Comparison of ENCODE assay signal across 17 cellular contexts in the genomic region with DNA sequence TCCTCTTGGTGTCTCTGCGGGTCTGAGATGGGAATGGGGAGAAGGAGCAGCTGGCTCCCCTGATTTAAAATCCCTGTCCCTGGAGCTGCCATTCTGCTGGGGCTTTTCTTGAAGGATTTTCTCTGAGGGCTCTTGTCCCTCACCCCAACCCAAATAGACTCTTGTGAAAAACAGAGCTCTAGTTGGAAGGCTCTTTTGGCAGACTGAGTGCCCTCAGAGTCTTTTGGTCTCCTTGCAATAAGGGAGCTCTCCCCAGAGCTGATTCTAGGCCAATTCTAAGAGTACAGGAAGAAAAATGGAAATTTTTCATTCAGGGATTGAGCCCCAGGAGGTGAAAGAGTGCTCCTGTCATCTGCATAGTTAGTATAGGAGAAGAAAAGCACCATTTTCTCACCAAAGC.
DNase-seq lines count a peak whose midpoint lies in the region; ATAC-seq, FAIRE-seq and TF ChIP-seq lines count a peak whose summit lies in the region.
"Had no signal": no experiment of that assay in that cellular context is flagged by ENCODE, and none has a peak within 500 bp of the region (broad histone marks: within the 10 kb centered on the region; RNA-seq: fewer than 3 reads in every experiment).

No MANE protein-coding gene starts in this region.

- no peak for TF ChIP-seq POLR2A in stomach (IDR thresholded peaks at IDR 0.05)

- H3K9me3 ChIP-seq in CD4-positive, alpha-beta T cell (ENCODE audit: control insufficient read depth, low read length): no peaks in the 10 kb centered on the region
- H3K9me3 ChIP-seq in stomach: no peaks in the 10 kb centered on the region
- H3K9me3 ChIP-seq: BLaER1 treated with 17β-estradiol and CSF1 and Interleukin-3, amounts not matched to agents 10 nM and 100 nM had no signal

- no peaks in the 10 kb centered on the region for H3K4me1 ChIP-seq in stomach

- intact Hi-C loops in activated CD4-positive, alpha-beta T cell treated with anti-CD3 and anti-CD28 coated beads for 36 hours (cut with DNase I, micrococcal nuclease): no loop called here
- intact Hi-C loops in activated CD4-positive, alpha-beta T cell treated with anti-CD3 and anti-CD28 coated beads, Interleukin-2, amount 10 ng/mL, durations not matched to agents 24 days and 14 days (cut with micrococcal nuclease): no loop called here
- intact Hi-C loops in CD4-positive, alpha-beta T cell (cut with DNase I, micrococcal nuclease): no loop called here
- intact Hi-C loops in stomach (cut with DNase I; ENCODE audit: low total_unique reads): no loop called here

- peaks cover 34% of the 10 kb centered on the region for H3K4me1 Mint-ChIP-seq in activated CD4-positive, alpha-beta T cell treated with anti-CD3 and anti-CD28 coated beads for 36 hours
- peaks cover 23% of the 10 kb centered on the region for H3K4me1 Mint-ChIP-seq in activated CD4-positive, alpha-beta T cell treated with anti-CD3 and anti-CD28 coated beads, Interleukin-2, amount 10 ng/mL, durations not matched to agents 24 days and 14 days
- H3K4me1 Mint-ChIP-seq in CD4-positive, alpha-beta T cell (ENCODE audit: low read depth): peaks cover 46% of the 10 kb centered on the region
- peaks cover 54% of the 10 kb centered on the region for H3K4me1 Mint-ChIP-seq in nephron
- H3K4me1 Mint-ChIP-seq: H9 had no signal

- no peak for TF ChIP-seq CTCF in CD4-positive, alpha-beta T cell (IDR thresholded peaks at IDR 0.05)
- TF ChIP-seq CTCF in fibroblast of the aortic adventitia (IDR thresholded peaks at IDR 0.05; ENCODE audit: insufficient read depth, low read length) (no peak), nephron (IDR thresholded peaks at IDR 0.05; ENCODE audit: unreplicated experiment in 3 of 3) (no peak), stomach (IDR thresholded peaks at IDR 0.05) (no peak)

- H3K9me3 Mint-ChIP-seq in activated CD4-positive, alpha-beta T cell treated with anti-CD3 and anti-CD28 coated beads for 36 hours (ENCODE audit: low read depth): no peaks in the 10 kb centered on the region
- H3K9me3 Mint-ChIP-seq in activated CD4-positive, alpha-beta T cell treated with anti-CD3 and anti-CD28 coated beads, Interleukin-2, amount 10 ng/mL, durations not matched to agents 24 days and 14 days: no peaks in the 10 kb centered on the region
- H3K9me3 Mint-ChIP-seq in CD4-positive, alpha-beta T cell: no peaks in the 10 kb centered on the region
- H3K9me3 Mint-ChIP-seq in nephron: peaks cover 3% of the 10 kb centered on the region
- H3K9me3 Mint-ChIP-seq: H9 had no signal

- H3K4me3 Mint-ChIP-seq in activated CD4-positive, alpha-beta T cell treated with anti-CD3 and anti-CD28 coated beads for 36 hours: no peak overlapping the region
- H3K4me3 Mint-ChIP-seq in activated CD4-positive, alpha-beta T cell treated with anti-CD3 and anti-CD28 coated beads, Interleukin-2, amount 10 ng/mL, durations not matched to agents 24 days and 14 days: no peak overlapping the region
- no peak overlapping the region for H3K4me3 Mint-ChIP-seq in CD4-positive, alpha-beta T cell
- no peak overlapping the region for H3K4me3 Mint-ChIP-seq in nephron
- H3K4me3 Mint-ChIP-seq: H9 had no signal

- 89 to 100% (median 95%) methylated on average over 1 of the region's 1 CpG for WGBS in stomach, 5 donors

- no peaks in the 10 kb centered on the region for H3K27me3 ChIP-seq in CD4-positive, alpha-beta T cell (ENCODE audit: control insufficient read depth, insufficient read depth, low read length)
- peaks cover 0 to 13% (median 0%) of the 10 kb centered on the region in 3 donors for H3K27me3 ChIP-seq in stomach
- H3K27me3 ChIP-seq: BLaER1 treated with 17β-estradiol and CSF1 and Interleukin-3, amounts not matched to agents 10 nM and 100 nM had no signal

- H3K27ac Mint-ChIP-seq in activated CD4-positive, alpha-beta T cell treated with anti-CD3 and anti-CD28 coated beads for 36 hours: peak overlapping the region; percentile 29
- H3K27ac Mint-ChIP-seq in activated CD4-positive, alpha-beta T cell treated with anti-CD3 and anti-CD28 coated beads, Interleukin-2, amount 10 ng/mL, durations not matched to agents 24 days and 14 days: no peak overlapping the region
- H3K27ac Mint-ChIP-seq in CD4-positive, alpha-beta T cell: peak overlapping the region; percentile 22
- peak overlapping the region in 2 of 3 experiments; percentile 88 to 97 for H3K27ac Mint-ChIP-seq in nephron
- H3K27ac Mint-ChIP-seq: H9 had no signal

- no peak for DNase-seq in activated CD4-positive, alpha-beta T cell treated with anti-CD3 and anti-CD28 coated beads for 36 hours
- no peak for DNase-seq in activated CD4-positive, alpha-beta T cell treated with anti-CD3 and anti-CD28 coated beads, Interleukin-2, amount 10 ng/mL, durations not matched to agents 24 days and 14 days
- no peak for DNase-seq in CD4-positive, alpha-beta T cell
- peak; percentile 69 for DNase-seq in fibroblast of the aortic adventitia (ENCODE audit: low read depth)
- DNase-seq in HTR-8/SVneo (ENCODE audit: insufficient read length, low spot score): no peak
- DNase-seq in stomach: no peak
- DNase-seq: COR-L47, H9, Kasumi-1, NCI-H1417, NCI-H1930, NCI-H2171, NCI-H446 treated with DMSO at 0.1 percent for 48 hours, NCI-H748 treated with DMSO at 0.1 percent for 48 hours had no signal

- no peaks in the 10 kb centered on the region for H3K36me3 Mint-ChIP-seq in activated CD4-positive, alpha-beta T cell treated with anti-CD3 and anti-CD28 coated beads for 36 hours (ENCODE audit: low read depth)
- no peaks in the 10 kb centered on the region for H3K36me3 Mint-ChIP-seq in activated CD4-positive, alpha-beta T cell treated with anti-CD3 and anti-CD28 coated beads, Interleukin-2, amount 10 ng/mL, durations not matched to agents 24 days and 14 days (ENCODE audit: low read depth)
- H3K36me3 Mint-ChIP-seq in CD4-positive, alpha-beta T cell (ENCODE audit: low read depth): no peaks in the 10 kb centered on the region
- no peaks in the 10 kb centered on the region for H3K36me3 Mint-ChIP-seq in nephron (ENCODE audit: low read depth)

- no peak for TF ChIP-seq EP300 in stomach (IDR thresholded peaks at IDR 0.05)

- H3K27me3 Mint-ChIP-seq in activated CD4-positive, alpha-beta T cell treated with anti-CD3 and anti-CD28 coated beads for 36 hours: no peaks in the 10 kb centered on the region
- H3K27me3 Mint-ChIP-seq in activated CD4-positive, alpha-beta T cell treated with anti-CD3 and anti-CD28 coated beads, Interleukin-2, amount 10 ng/mL, durations not matched to agents 24 days and 14 days: no peaks in the 10 kb centered on the region
- H3K27me3 Mint-ChIP-seq in CD4-positive, alpha-beta T cell: no peaks in the 10 kb centered on the region
- no peaks in the 10 kb centered on the region for H3K27me3 Mint-ChIP-seq in nephron (ENCODE audit: low read depth)

- ATAC-seq in activated CD4-positive, alpha-beta T cell treated with anti-CD3 and anti-CD28 coated beads for 36 hours: no peak
- ATAC-seq in CD4-positive, alpha-beta T cell (ENCODE audit: poor library complexity): no peak
- no peak for ATAC-seq in GM21786 (IDR thresholded peaks at IDR 0.05; ENCODE audit: unreplicated experiment)

- H3K4me3 ChIP-seq in fibroblast of the aortic adventitia (ENCODE audit: low read depth, low read length) (no peak overlapping the region), stomach (no peak overlapping the region)
- H3K4me3 ChIP-seq: BLaER1 treated with 17β-estradiol and CSF1 and Interleukin-3, amounts not matched to agents 10 nM and 100 nM had no signal

- CTCF ChIA-PET in activated CD4-positive, alpha-beta T cell treated with anti-CD3 and anti-CD28 coated beads for 36 hours (lab: Charles Lee): interaction anchor here (0.7 to 1.6 kb wide), 7 partner anchors 12 to 66 kb away, joined by 3 to 5 read pairs (median 3); no protein-coding TSS in a partner anchor
- CTCF ChIA-PET in CD4-positive, alpha-beta T cell (lab: Charles Lee): no interaction called here

- H3K27ac ChIP-seq in CD4-positive, alpha-beta T cell (ENCODE audit: low read depth, low read length): no peak overlapping the region
- H3K27ac ChIP-seq in stomach: no peak overlapping the region
- H3K27ac ChIP-seq: BLaER1 treated with 17β-estradiol and CSF1 and Interleukin-3, amounts not matched to agents 10 nM and 100 nM had no signal

- no peaks in the 10 kb centered on the region for H3K36me3 ChIP-seq in stomach
- H3K36me3 ChIP-seq: BLaER1 treated with 17β-estradiol and CSF1 and Interleukin-3, amounts not matched to agents 10 nM and 100 nM had no signal

- POLR2A ChIA-PET in activated CD4-positive, alpha-beta T cell treated with anti-CD3 and anti-CD28 coated beads for 36 hours (lab: Charles Lee): interaction anchor here (0.6 kb wide), 1 partner anchor 394 kb away, joined by 3 read pairs; no protein-coding TSS in a partner anchor
- POLR2A ChIA-PET in CD4-positive, alpha-beta T cell (lab: Charles Lee): interaction anchor here (1.0 kb wide), 1 partner anchor 114 kb away, joined by 3 read pairs; no protein-coding TSS in a partner anchor

- FAIRE-seq in HTR-8/SVneo (lab: Jason Lieb, UNC): no peak
